27 cellular contexts compared by ENCODE assay signal in genomic region chr20:25203089-25203488, GRCh38.
"Had no signal": no experiment of that assay in that cellular context is flagged by ENCODE, and none has a peak within 500 bp of the region (broad histone marks: within the 10 kb centered on the region; RNA-seq: fewer than 3 reads in every experiment).

No MANE protein-coding gene starts in this region.

- H3K4me3 ChIP-seq: adrenal gland, body of pancreas, colonic mucosa, dorsolateral prefrontal cortex, gastrocnemius medialis, skin epidermis, testis, transverse colon had no signal

- H3K9me3 Mint-ChIP-seq: activated CD4-positive, alpha-beta memory T cell treated with anti-CD3 and anti-CD28 coated beads, Interleukin-2, amount 10 ng/mL, durations not matched to agents 7 days and 5 days; activated CD4-positive, alpha-beta T cell treated with anti-CD3 and anti-CD28 coated beads, Interleukin-2, amount 10 ng/mL, durations not matched to agents 24 days and 14 days; activated naive CD8-positive, alpha-beta T cell treated with anti-CD3 and anti-CD28 coated beads for 36 hours; effector memory CD8-positive, alpha-beta T cell; stimulated activated effector memory CD8-positive, alpha-beta T cell treated with anti-CD3 and anti-CD28 coated beads, Interleukin-12 subunit alpha, Interleukin-12 subunit beta, amount 100 ng/mL, for 72 hours had no signal

- H3K27me3 Mint-ChIP-seq: activated CD4-positive, alpha-beta memory T cell treated with anti-CD3 and anti-CD28 coated beads, Interleukin-2, amount 10 ng/mL, durations not matched to agents 7 days and 5 days; activated CD4-positive, alpha-beta T cell treated with anti-CD3 and anti-CD28 coated beads, Interleukin-2, amount 10 ng/mL, durations not matched to agents 24 days and 14 days; activated naive CD8-positive, alpha-beta T cell treated with anti-CD3 and anti-CD28 coated beads for 36 hours; effector memory CD8-positive, alpha-beta T cell; T-helper 17 cell had no signal

- DNase-seq: activated CD4-positive, alpha-beta memory T cell treated with anti-CD3 and anti-CD28 coated beads, Interleukin-2, amount 10 ng/mL, durations not matched to agents 7 days and 5 days; activated CD4-positive, alpha-beta T cell treated with anti-CD3 and anti-CD28 coated beads, Interleukin-2, amount 10 ng/mL, durations not matched to agents 24 days and 14 days; activated CD4-positive, CD25-positive, alpha-beta regulatory T cell treated with anti-CD3 and anti-CD28 coated beads, Interleukin-2, amount 50 U/mL, for 72 hours; activated naive CD4-positive, alpha-beta T cell; activated naive CD8-positive, alpha-beta T cell treated with anti-CD3 and anti-CD28 coated beads for 36 hours; activated T-cell treated with anti-CD3 and anti-CD28 coated beads, Interleukin-2, amount 50 U/mL, for 48 hours; adrenal gland; aorta; body of pancreas; colonic mucosa; dorsolateral prefrontal cortex; effector memory CD8-positive, alpha-beta T cell; erythroblast; gastrocnemius medialis; hippocampal formation; left cardiac atrium; mammary epithelial cell; stimulated activated CD4-positive, alpha-beta T cell treated with anti-CD3 and anti-CD28 coated beads, Interleukin-12 subunit alpha, Interleukin-12 subunit beta, amount 100 ng/mL, for 4 hours; stimulated activated CD4-positive, alpha-beta T cell treated with anti-CD3 and anti-CD28 coated beads, Interleukin-4, amount 100 ng/mL, for 1 hour; T-helper 17 cell; testis; transverse colon had no signal

- H3K9me3 ChIP-seq: adrenal gland, body of pancreas, colonic mucosa, gastrocnemius medialis, neutrophil, testis, transverse colon had no signal

- H3K36me3 ChIP-seq: adrenal gland, colonic mucosa, gastrocnemius medialis, neutrophil had no signal

- H3K36me3 Mint-ChIP-seq: stimulated activated effector memory CD8-positive, alpha-beta T cell treated with anti-CD3 and anti-CD28 coated beads, Interleukin-12 subunit alpha, Interleukin-12 subunit beta, amount 100 ng/mL, for 72 hours had no signal

- H3K27ac ChIP-seq: adrenal gland, colonic mucosa, gastrocnemius medialis, transverse colon had no signal

- H3K27ac Mint-ChIP-seq: activated CD4-positive, alpha-beta memory T cell treated with anti-CD3 and anti-CD28 coated beads, Interleukin-2, amount 10 ng/mL, durations not matched to agents 7 days and 5 days; activated CD4-positive, alpha-beta T cell treated with anti-CD3 and anti-CD28 coated beads, Interleukin-2, amount 10 ng/mL, durations not matched to agents 24 days and 14 days; activated naive CD8-positive, alpha-beta T cell treated with anti-CD3 and anti-CD28 coated beads for 36 hours; effector memory CD8-positive, alpha-beta T cell; nephron; stimulated activated effector memory CD8-positive, alpha-beta T cell treated with anti-CD3 and anti-CD28 coated beads, Interleukin-12 subunit alpha, Interleukin-12 subunit beta, amount 100 ng/mL, for 72 hours; T-helper 17 cell had no signal

- H3K27me3 ChIP-seq: adrenal gland, body of pancreas, colonic mucosa, dorsolateral prefrontal cortex, gastrocnemius medialis, neutrophil, testis, transverse colon had no signal

- ATAC-seq: body of pancreas; effector memory CD8-positive, alpha-beta T cell; gastrocnemius medialis; left cardiac atrium; sciatic nerve; stimulated activated effector memory CD8-positive, alpha-beta T cell treated with anti-CD3 and anti-CD28 coated beads, Interleukin-12 subunit alpha, Interleukin-12 subunit beta, amount 100 ng/mL, for 72 hours; T-helper 17 cell had no signal

- H3K4me3 Mint-ChIP-seq: activated CD4-positive, alpha-beta memory T cell treated with anti-CD3 and anti-CD28 coated beads, Interleukin-2, amount 10 ng/mL, durations not matched to agents 7 days and 5 days; activated CD4-positive, alpha-beta T cell treated with anti-CD3 and anti-CD28 coated beads, Interleukin-2, amount 10 ng/mL, durations not matched to agents 24 days and 14 days; activated naive CD8-positive, alpha-beta T cell treated with anti-CD3 and anti-CD28 coated beads for 36 hours; effector memory CD8-positive, alpha-beta T cell; nephron; stimulated activated effector memory CD8-positive, alpha-beta T cell treated with anti-CD3 and anti-CD28 coated beads, Interleukin-12 subunit alpha, Interleukin-12 subunit beta, amount 100 ng/mL, for 72 hours; T-helper 17 cell had no signal
